Comparison of ENCODE assay signal across 12 cellular contexts in genomic region chr16:3576211-3576610, GRCh38.
DNase-seq lines count a peak whose midpoint lies in the region; ATAC-seq and TF ChIP-seq lines count a peak whose summit lies in the region.
"Had no signal": no experiment of that assay in that cellular context is flagged by ENCODE, and none has a peak within 500 bp of the region (broad histone marks: within the 10 kb centered on the region; RNA-seq: fewer than 3 reads in every experiment).

No MANE protein-coding gene starts in this region.

- no peaks in the 10 kb centered on the region for H3K9me3 ChIP-seq in OCI-LY1 (ENCODE audit: low read length)
- H3K9me3 ChIP-seq: right atrium auricular region had no signal

- no peaks in the 10 kb centered on the region for H3K27me3 Mint-ChIP-seq in activated naive CD8-positive, alpha-beta T cell treated with anti-CD3 and anti-CD28 coated beads, Interleukin-2, amount 50 U/mL, for 24 hours

- H3K4me2 ChIP-seq in OCI-LY1 (ENCODE audit: low read length), result peak overlapping the region; percentile 70

- no peaks in the 10 kb centered on the region for H3K9me2 ChIP-seq in OCI-LY1 (ENCODE audit: low read depth, low read length)

- 0 out of 2 replicates have a peak, but pooled peaks cover 5% of the 10 kb centered on the region for H3K36me3 ChIP-seq in OCI-LY1 (ENCODE audit: insufficient read depth, low read length)
- H3K36me3 ChIP-seq: brain microvascular endothelial cell, right atrium auricular region had no signal

- H2AFZ ChIP-seq in OCI-LY1 (ENCODE audit: low read length), result no peak overlapping the region

- H3K27ac ChIP-seq in OCI-LY1 (ENCODE audit: low read depth, low read length, poor library complexity, severe bottlenecking), result peak overlapping the region; percentile 88
- H3K27ac ChIP-seq: brain microvascular endothelial cell, right atrium auricular region had no signal

- H3K4me3 Mint-ChIP-seq in activated naive CD8-positive, alpha-beta T cell treated with anti-CD3 and anti-CD28 coated beads, Interleukin-2, amount 50 U/mL, for 24 hours, result peak overlapping the region; percentile 90
- H3K4me3 Mint-ChIP-seq in stimulated activated effector memory CD8-positive, alpha-beta T cell treated with anti-CD3 and anti-CD28 coated beads, Interleukin-12 subunit alpha, Interleukin-12 subunit beta, amount 100 ng/mL, for 72 hours, result peak overlapping the region; percentile 99

- no peaks in the 10 kb centered on the region for H3F3A ChIP-seq in OCI-LY1 (ENCODE audit: insufficient read depth, low read length)

- H3K27ac Mint-ChIP-seq in activated naive CD8-positive, alpha-beta T cell treated with anti-CD3 and anti-CD28 coated beads, Interleukin-2, amount 50 U/mL, for 24 hours, result peak overlapping the region; percentile 92
- peak overlapping the region; percentile 98 for H3K27ac Mint-ChIP-seq in stimulated activated effector memory CD8-positive, alpha-beta T cell treated with anti-CD3 and anti-CD28 coated beads, Interleukin-12 subunit alpha, Interleukin-12 subunit beta, amount 100 ng/mL, for 72 hours

- no peaks in the 10 kb centered on the region for H3K9me3 Mint-ChIP-seq in activated naive CD8-positive, alpha-beta T cell treated with anti-CD3 and anti-CD28 coated beads, Interleukin-2, amount 50 U/mL, for 24 hours
- peaks cover 2% of the 10 kb centered on the region for H3K9me3 Mint-ChIP-seq in stimulated activated effector memory CD8-positive, alpha-beta T cell treated with anti-CD3 and anti-CD28 coated beads, Interleukin-12 subunit alpha, Interleukin-12 subunit beta, amount 100 ng/mL, for 72 hours

- no peaks in the 10 kb centered on the region for H4K20me1 ChIP-seq in OCI-LY1 (ENCODE audit: insufficient read depth, low read length)

- TF ChIP-seq CTCF in OCI-LY1 (IDR thresholded peaks at IDR 0.05; ENCODE audit: low read length), result no peak

- ATAC-seq in activated naive CD8-positive, alpha-beta T cell treated with anti-CD3 and anti-CD28 coated beads, Interleukin-2, amount 50 U/mL, for 24 hours, result no peak
- ATAC-seq in stimulated activated effector memory CD8-positive, alpha-beta T cell treated with anti-CD3 and anti-CD28 coated beads, Interleukin-12 subunit alpha, Interleukin-12 subunit beta, amount 100 ng/mL, for 72 hours, result peak; percentile 25
- no peak for ATAC-seq in HG02610 (IDR thresholded peaks at IDR 0.05; ENCODE audit: unreplicated experiment)

- peak overlapping the region; percentile 75; the same call in 1 of the 2 replicates for H3K9ac ChIP-seq in OCI-LY1 (ENCODE audit: low read length)

- peaks cover 62% of the 10 kb centered on the region for H3K4me1 Mint-ChIP-seq in activated naive CD8-positive, alpha-beta T cell treated with anti-CD3 and anti-CD28 coated beads, Interleukin-2, amount 50 U/mL, for 24 hours
- peaks cover 63% of the 10 kb centered on the region for H3K4me1 Mint-ChIP-seq in stimulated activated effector memory CD8-positive, alpha-beta T cell treated with anti-CD3 and anti-CD28 coated beads, Interleukin-12 subunit alpha, Interleukin-12 subunit beta, amount 100 ng/mL, for 72 hours

- H3K36me3 Mint-ChIP-seq in activated naive CD8-positive, alpha-beta T cell treated with anti-CD3 and anti-CD28 coated beads, Interleukin-2, amount 50 U/mL, for 24 hours (ENCODE audit: low read depth), result peaks cover 5% of the 10 kb centered on the region
- H3K36me3 Mint-ChIP-seq in stimulated activated effector memory CD8-positive, alpha-beta T cell treated with anti-CD3 and anti-CD28 coated beads, Interleukin-12 subunit alpha, Interleukin-12 subunit beta, amount 100 ng/mL, for 72 hours, result peaks cover 55% of the 10 kb centered on the region

- H3K4me3 ChIP-seq in GM08714 (ENCODE audit: low read length) (peak overlapping the region; percentile 72; the same call in 1 of the 2 replicates), OCI-LY1 (ENCODE audit: low read depth, low read length, poor library complexity, severe bottlenecking) (peak overlapping the region; percentile 69)

- peaks cover 60% of the 10 kb centered on the region for H3K4me1 ChIP-seq in OCI-LY1 (ENCODE audit: insufficient read depth, low read length, severe bottlenecking)

- no peaks in the 10 kb centered on the region for H3K27me3 ChIP-seq in OCI-LY1 (ENCODE audit: insufficient read depth, low read length)
- H3K27me3 ChIP-seq: brain microvascular endothelial cell, right atrium auricular region had no signal

- H3K79me2 ChIP-seq in OCI-LY1 (ENCODE audit: insufficient read depth, low read length), result no peaks in the 10 kb centered on the region

- peak; percentile 30 for DNase-seq in activated naive CD8-positive, alpha-beta T cell treated with anti-CD3 and anti-CD28 coated beads, Interleukin-2, amount 50 U/mL, for 24 hours
- peak; percentile 21 to 69 for DNase-seq in stimulated activated effector memory CD8-positive, alpha-beta T cell treated with anti-CD3 and anti-CD28 coated beads, Interleukin-12 subunit alpha, Interleukin-12 subunit beta, amount 100 ng/mL, for 72 hours (ENCODE audit: low spot score in 2 of 2)
- DNase-seq in OCI-M2 (lab: John Stamatoyannopoulos, UW; ENCODE audit: unreplicated experiment) (no peak), NCI-H345 treated with DMSO at 0.1 percent for 48 hours (lab: John Stamatoyannopoulos, UW; ENCODE audit: unreplicated experiment) (no peak)
- DNase-seq: brain microvascular endothelial cell, Calu3, NCI-H446, Right ventricle myocardium superior had no signal

Comparison
In these comparisons a context has a peak if more than half of its experiments do, and no peak if none do; other contexts are left out.
1. DNase-seq: peak in activated naive CD8-positive, alpha-beta T cell treated with anti-CD3 and anti-CD28 coated beads, Interleukin-2, amount 50 U/mL, for 24 hours (single experiment) and stimulated activated effector memory CD8-positive, alpha-beta T cell treated with anti-CD3 and anti-CD28 coated beads, Interleukin-12 subunit alpha, Interleukin-12 subunit beta, amount 100 ng/mL, for 72 hours (2 of 2); none in OCI-M2 (single experiment) and NCI-H345 treated with DMSO at 0.1 percent for 48 hours (single experiment).